In genomic region chr2:228063558-228063957, GRCh38 we compare ENCODE assay signal across 22 cellular contexts.
"Had no signal": no experiment of that assay in that cellular context is flagged by ENCODE, and none has a peak within 500 bp of the region (broad histone marks: within the 10 kb centered on the region; RNA-seq: fewer than 3 reads in every experiment).

No MANE protein-coding gene starts in this region.

- H3K4me3 ChIP-seq: adrenal gland, lower lobe of right lung, smooth muscle cell, transverse colon had no signal

- H3K36me3 ChIP-seq: adrenal gland, lower lobe of right lung, transverse colon had no signal

- H3K27me3 ChIP-seq: adrenal gland, foreskin keratinocyte, transverse colon had no signal

- H3K9me3 ChIP-seq: adrenal gland, lower lobe of right lung, transverse colon had no signal

- H3K27ac ChIP-seq: adrenal gland, foreskin keratinocyte, lower lobe of right lung, transverse colon had no signal

- H3K4me1 ChIP-seq: adrenal gland, foreskin keratinocyte, lower lobe of right lung, transverse colon had no signal

- ATAC-seq: foreskin keratinocyte; left lobe of liver; lower lobe of right lung; sciatic nerve; stimulated activated naive B cell treated with anti-CD40 and anti-IgM and Interleukin-4, amounts not matched to agents 10 μg/mL and 1 μg/mL and 100 μg/mL, for 72 hours; WTC11 had no signal

- DNase-seq: activated CD8-positive, alpha-beta memory T cell treated with anti-CD3 and anti-CD28 coated beads for 24 hours; activated CD8-positive, alpha-beta memory T cell treated with anti-CD3 and anti-CD28 coated beads, Interleukin-2, amount 50 U/mL, for 4 hours; activated naive CD4-positive, alpha-beta T cell; activated T-cell treated with anti-CD3 and anti-CD28 coated beads, Interleukin-2, amount 50 U/mL, for 24 hours; adrenal gland; central memory CD4-positive, alpha-beta T cell; dermis blood vessel endothelial cell; effector CD8-positive, alpha-beta T cell; erythroblast; kidney; lower lobe of right lung; naive B cell; occipital lobe; stimulated activated CD4-positive, alpha-beta T cell treated with anti-CD3 and anti-CD28 coated beads, Interleukin-15, amount 100 ng/mL, for 24 hours; stimulated activated CD8-positive, alpha-beta memory T cell treated with anti-CD3 and anti-CD28 coated beads, Interleukin-4, amount 100 ng/mL, for 48 hours; stimulated activated naive B cell treated with anti-CD40 and anti-IgM and Interleukin-4, amounts not matched to agents 10 μg/mL and 1 μg/mL and 100 μg/mL, for 72 hours; transverse colon had no signal

- H3K4me2 ChIP-seq: smooth muscle cell had no signal
